In genomic region chr1:168467452-168467851, GRCh38 we compare ENCODE assay signal across 11 cellular contexts.
A peak's percentile ranks its signal among the peaks of the same experiment; 100 is the strongest.
DNase-seq lines count a peak whose midpoint lies in the region; ATAC-seq, FAIRE-seq and TF ChIP-seq lines count a peak whose summit lies in the region.
"Had no signal": no experiment of that assay in that cellular context is flagged by ENCODE, and none has a peak within 500 bp of the region (broad histone marks: within the 10 kb centered on the region; RNA-seq: fewer than 3 reads in every experiment).

No MANE protein-coding gene starts in this region.

- no peak overlapping the region for H2AK5ac ChIP-seq in trophoblast cell (ENCODE audit: low read length)

- in situ Hi-C loops in GM13977 (cut with MboI; ENCODE audit: low pct_unique_long_range_greater_than_20kb, low sequenced_read_pairs, unreplicated experiment), result no loop called here

- peaks cover 0 to 10% of the 10 kb centered on the region in 2 experiments for H3K4me1 ChIP-seq in trophoblast cell (ENCODE audit: control insufficient read depth in 1 of 2, insufficient read depth in 2 of 2, low read length in 2 of 2)
- H3K4me1 ChIP-seq in uterus, result peaks cover 4 to 6% of the 10 kb centered on the region in 2 donors

- TF ChIP-seq POLR2A in uterus (IDR thresholded peaks at IDR 0.05), result no peak
- no peak for TF ChIP-seq POLR2A in GM12891 (IDR thresholded peaks at IDR 0.05; ENCODE audit: low read depth, low read length)

- H3K36me3 Mint-ChIP-seq in activated T-helper 1 cell treated with anti-CD3 and anti-CD28 coated beads, Interleukin-12 subunit alpha, Interleukin-12 subunit beta, Interleukin-2, Interleukin-4 antibody, amounts not matched to agents 30 ng/mL and 10 ng/mL and 1 ng/mL, durations not matched to agents 14 hours and 24 hours and 36 hours (ENCODE audit: low read depth), result peaks cover 5% of the 10 kb centered on the region
- H3K36me3 Mint-ChIP-seq: neural progenitor cell had no signal

- H3K79me1 ChIP-seq in trophoblast cell (ENCODE audit: low read length), result peaks cover 5% of the 10 kb centered on the region

- intact Hi-C loops in activated T-helper 1 cell treated with anti-CD3 and anti-CD28 coated beads, Interleukin-12 subunit alpha, Interleukin-12 subunit beta, Interleukin-2, Interleukin-4 antibody, amounts not matched to agents 30 ng/mL and 10 ng/mL and 1 ng/mL, durations not matched to agents 14 hours and 24 hours and 36 hours (cut with micrococcal nuclease), result loop anchor here (2.0 to 10.0 kb wide), 6 partner anchors 105 to 1225 kb away; partner anchors contain the start of genes ATP1B1, BLZF1, NME7 and SFT2D2
- intact Hi-C loops in uterus (cut with DNase I; ENCODE audit: low total_unique reads), result no loop called here

- H3K4me3 Mint-ChIP-seq in activated T-helper 1 cell treated with anti-CD3 and anti-CD28 coated beads, Interleukin-12 subunit alpha, Interleukin-12 subunit beta, Interleukin-2, Interleukin-4 antibody, amounts not matched to agents 30 ng/mL and 10 ng/mL and 1 ng/mL, durations not matched to agents 14 hours and 24 hours and 36 hours, result peak overlapping the region; percentile 13
- H3K4me3 Mint-ChIP-seq: neural progenitor cell had no signal

- H3K27me3 Mint-ChIP-seq in activated T-helper 1 cell treated with anti-CD3 and anti-CD28 coated beads, Interleukin-12 subunit alpha, Interleukin-12 subunit beta, Interleukin-2, Interleukin-4 antibody, amounts not matched to agents 30 ng/mL and 10 ng/mL and 1 ng/mL, durations not matched to agents 14 hours and 24 hours and 36 hours (ENCODE audit: insufficient read depth), result no peaks in the 10 kb centered on the region

- H3K18ac ChIP-seq in trophoblast cell (ENCODE audit: low read length), result no peak overlapping the region

- DNase-seq in activated CD4-positive, CD25-positive, alpha-beta regulatory T cell (lab: John Stamatoyannopoulos, UW), result no peak
- DNase-seq in activated T-helper 1 cell treated with anti-CD3 and anti-CD28 coated beads, Interleukin-12 subunit alpha, Interleukin-12 subunit beta, Interleukin-2, Interleukin-4 antibody, amounts not matched to agents 30 ng/mL and 10 ng/mL and 1 ng/mL, durations not matched to agents 14 hours and 24 hours and 36 hours (ENCODE audit: low spot score), result no peak
- DNase-seq in trophoblast cell (no peak), uterus (no peak), GM12891 (ENCODE audit: insufficient read length, low spot score) (no peak), GM13977 (ENCODE audit: low spot score) (no peak)
- DNase-seq: kidney, NCI-H2081 treated with DMSO at 0.1 percent for 48 hours had no signal

- no peak overlapping the region for H3K14ac ChIP-seq in trophoblast cell (ENCODE audit: low read length)

- H3K27ac Mint-ChIP-seq in activated T-helper 1 cell treated with anti-CD3 and anti-CD28 coated beads, Interleukin-12 subunit alpha, Interleukin-12 subunit beta, Interleukin-2, Interleukin-4 antibody, amounts not matched to agents 30 ng/mL and 10 ng/mL and 1 ng/mL, durations not matched to agents 14 hours and 24 hours and 36 hours, result peak overlapping the region; percentile 73
- H3K27ac Mint-ChIP-seq: neural progenitor cell had no signal

- no peak overlapping the region for H4K91ac ChIP-seq in trophoblast cell (ENCODE audit: low read depth, low read length)

- H3K36me3 ChIP-seq in trophoblast cell (ENCODE audit: control insufficient read depth in 1 of 2, insufficient read depth in 2 of 2, low read length in 2 of 2) (no peaks in the 10 kb centered on the region), uterus (no peaks in the 10 kb centered on the region)
- H3K36me3 ChIP-seq: neural progenitor cell had no signal

- no peak overlapping the region for H3K4me2 ChIP-seq in trophoblast cell (ENCODE audit: low read length)
- H3K4me2 ChIP-seq: neural progenitor cell had no signal

- peak; percentile 18 to 26 for ATAC-seq in activated CD4-positive, CD25-positive, alpha-beta regulatory T cell treated with anti-CD3 and anti-CD28 coated beads, Interleukin-2, amount 50 U/mL, for 24 hours
- peak; percentile 37 for ATAC-seq in HG03066 (IDR thresholded peaks at IDR 0.05; ENCODE audit: low read depth, unreplicated experiment)

- no peak overlapping the region for H2BK12ac ChIP-seq in trophoblast cell (ENCODE audit: low read length)

- no peaks in the 10 kb centered on the region for H3K79me2 ChIP-seq in trophoblast cell (ENCODE audit: control insufficient read depth, insufficient read depth, low read length, poor library complexity)

- WGBS in trophoblast cell (ENCODE audit: extremely low coverage, insufficient coverage, insufficient read length), result no CpG with 5 or more reads among the region's 3 CpGs

- H3K27me3 ChIP-seq in trophoblast cell (ENCODE audit: insufficient read depth, low read length), result no peaks in the 10 kb centered on the region
- no peaks in the 10 kb centered on the region for H3K27me3 ChIP-seq in uterus
- H3K27me3 ChIP-seq: neural progenitor cell had no signal

- H3K9ac ChIP-seq in trophoblast cell (ENCODE audit: low read length), result no peak overlapping the region
- H3K9ac ChIP-seq: neural progenitor cell had no signal

- H4K12ac ChIP-seq in trophoblast cell (ENCODE audit: low read depth, low read length), result no peak overlapping the region

- H3K23ac ChIP-seq in trophoblast cell (ENCODE audit: low read length), result no peak overlapping the region

- H2BK120ac ChIP-seq in trophoblast cell (ENCODE audit: insufficient read depth, low read length, poor library complexity), result no peak overlapping the region

- H4K8ac ChIP-seq in trophoblast cell (ENCODE audit: low read depth, low read length), result no peak overlapping the region

- H3K4me3 ChIP-seq in trophoblast cell (ENCODE audit: low read depth, low read length) (no peak overlapping the region), uterus (no peak overlapping the region)
- H3K4me3 ChIP-seq: neural progenitor cell had no signal

- peaks cover 18% of the 10 kb centered on the region for H3K9me3 Mint-ChIP-seq in activated T-helper 1 cell treated with anti-CD3 and anti-CD28 coated beads, Interleukin-12 subunit alpha, Interleukin-12 subunit beta, Interleukin-2, Interleukin-4 antibody, amounts not matched to agents 30 ng/mL and 10 ng/mL and 1 ng/mL, durations not matched to agents 14 hours and 24 hours and 36 hours

- H3K4ac ChIP-seq in trophoblast cell (ENCODE audit: low read depth, low read length), result no peak overlapping the region

- FAIRE-seq in GM12891 (lab: Jason Lieb, UNC), result no peak
- FAIRE-seq: kidney had no signal

- H2AFZ ChIP-seq in trophoblast cell (ENCODE audit: insufficient read depth, low read length, poor library complexity), result no peak overlapping the region
- H2AFZ ChIP-seq: neural progenitor cell had no signal

- H3K4me1 Mint-ChIP-seq in activated T-helper 1 cell treated with anti-CD3 and anti-CD28 coated beads, Interleukin-12 subunit alpha, Interleukin-12 subunit beta, Interleukin-2, Interleukin-4 antibody, amounts not matched to agents 30 ng/mL and 10 ng/mL and 1 ng/mL, durations not matched to agents 14 hours and 24 hours and 36 hours (ENCODE audit: low read depth), result peaks cover 68% of the 10 kb centered on the region

- H3K9me3 ChIP-seq in trophoblast cell (ENCODE audit: insufficient read depth, low read depth, low read length) (peaks cover 2% of the 10 kb centered on the region), uterus (no peaks in the 10 kb centered on the region)

- TF ChIP-seq CTCF in uterus (IDR thresholded peaks at IDR 0.05) (no peak), GM13977 (IDR thresholded peaks at IDR 0.05; ENCODE audit: extremely low read depth, insufficient read depth, missing control alignments) (no peak)

- H2BK5ac ChIP-seq in trophoblast cell (ENCODE audit: low read depth, low read length, poor library complexity), result no peak overlapping the region

- H3K27ac ChIP-seq in trophoblast cell (ENCODE audit: low read depth, low read length) (peak overlapping the region; percentile 91), uterus (no peak overlapping the region)
- H3K27ac ChIP-seq: neural progenitor cell had no signal

TF ChIP-seq in GM12891, 5 proteins besides CTCF, POLR2A, EP300 and RAD21:
- TF ChIP-seq TAF1 (IDR thresholded peaks at IDR 0.05; ENCODE audit: low read depth, low read length), result no peak
- no peak for TF ChIP-seq PAX5 (IDR thresholded peaks at IDR 0.05; ENCODE audit: insufficient read depth, low read length, severe bottlenecking)
- TF ChIP-seq POU2F2 (IDR thresholded peaks at IDR 0.05; ENCODE audit: low read depth, low read length), result no peak
- TF ChIP-seq POLR2AphosphoS5 (IDR thresholded peaks at IDR 0.05; ENCODE audit: low read depth, low read length), result no peak
- no peak for TF ChIP-seq SPI1 (IDR thresholded peaks at IDR 0.05; ENCODE audit: low read depth, low read length)
